ENCODE assay signal across 12 cellular contexts in genomic region chr3:129197341-129197740, GRCh38. TPM values are rescaled to one million over a fixed set of nuclear protein-coding genes. Genes with fewer than 3 reads are reported as not detected.
DNase-seq lines count a peak whose midpoint lies in the region; ATAC-seq and TF ChIP-seq lines count a peak whose summit lies in the region.
"Had no signal": no experiment of that assay in that cellular context is flagged by ENCODE, and none has a peak within 500 bp of the region (broad histone marks: within the 10 kb centered on the region; RNA-seq: fewer than 3 reads in every experiment).

No MANE protein-coding gene starts in this region.

- H3K4me1 ChIP-seq in adipocyte (ENCODE audit: control insufficient read depth, insufficient read depth, low read length) (peaks cover 27% of the 10 kb centered on the region), right cardiac atrium (ENCODE audit: control insufficient read depth, insufficient read depth, low read length) (peaks cover 3% of the 10 kb centered on the region), smooth muscle cell (ENCODE audit: low read depth) (no peaks in the 10 kb centered on the region)

- H2AFZ ChIP-seq in smooth muscle cell (ENCODE audit: low read depth) = no peak overlapping the region

- H3K9me3 Mint-ChIP-seq in HFFc6 = no peaks in the 10 kb centered on the region
- H3K9me3 Mint-ChIP-seq: activated CD8-positive, alpha-beta T cell treated with anti-CD3 and anti-CD28 coated beads for 36 hours had no signal

- no peaks in the 10 kb centered on the region for H4K20me1 ChIP-seq in smooth muscle cell (ENCODE audit: low read depth)

- DNase-seq in HFFc6 = no peak
- DNase-seq in adipocyte (ENCODE audit: low read depth) = no peak
- DNase-seq in right cardiac atrium = no peak
- no peak for DNase-seq in smooth muscle cell (lab: John Stamatoyannopoulos, UW; ENCODE audit: unreplicated experiment)
- no peak for DNase-seq in NK-92 (lab: John Stamatoyannopoulos, UW; ENCODE audit: unreplicated experiment)
- DNase-seq in DMS79 treated with DMSO at 0.1 percent for 48 hours (lab: John Stamatoyannopoulos, UW) = no peak
- DNase-seq: activated CD8-positive, alpha-beta T cell treated with anti-CD3 and anti-CD28 coated beads for 36 hours; cerebellar nuclear complex; GF-D8; NCI-H1436; T-helper 2 cell had no signal

- H3K27ac ChIP-seq in right cardiac atrium (ENCODE audit: low read length) (peak overlapping the region; percentile 65), smooth muscle cell (ENCODE audit: low read depth) (peak overlapping the region; percentile 88)

- TF ChIP-seq CTCF in HFFc6 (IDR thresholded peaks at IDR 0.05) (no peak), smooth muscle cell (IDR thresholded peaks at IDR 0.05; ENCODE audit: borderline replicate concordance, insufficient read depth, poor library complexity, severe bottlenecking) (no peak)

- H3K9ac ChIP-seq in adipocyte (ENCODE audit: low read length) (peak overlapping the region; percentile 83), smooth muscle cell (ENCODE audit: low read depth) (no peak overlapping the region)

- no peak overlapping the region for H3K4me2 ChIP-seq in smooth muscle cell

- ATAC-seq in right cardiac atrium = no peak
- ATAC-seq in GM18861 (IDR thresholded peaks at IDR 0.05; ENCODE audit: unreplicated experiment) = no peak
- ATAC-seq: activated CD8-positive, alpha-beta T cell treated with anti-CD3 and anti-CD28 coated beads for 36 hours had no signal

- no peaks in the 10 kb centered on the region for H3K27me3 ChIP-seq in adipocyte (replicated peaks; ENCODE audit: control insufficient read depth, insufficient read depth, low read length)
- no peaks in the 10 kb centered on the region for H3K27me3 ChIP-seq in right cardiac atrium (ENCODE audit: control insufficient read depth, insufficient read depth)
- no peaks in the 10 kb centered on the region for H3K27me3 ChIP-seq in smooth muscle cell (ENCODE audit: low read depth)

- no peaks in the 10 kb centered on the region; the same call in 1 of the 2 replicates for H3K27me3 Mint-ChIP-seq in HFFc6 (ENCODE audit: insufficient read depth)
- H3K27me3 Mint-ChIP-seq: activated CD8-positive, alpha-beta T cell treated with anti-CD3 and anti-CD28 coated beads for 36 hours had no signal

- no peaks in the 10 kb centered on the region; the same call in 1 of the 2 replicates for H3K36me3 Mint-ChIP-seq in HFFc6 (ENCODE audit: low read depth)

- no peak overlapping the region for H3K4me3 ChIP-seq in adipocyte (ENCODE audit: low read length)
- no peak overlapping the region for H3K4me3 ChIP-seq in right cardiac atrium (ENCODE audit: low read length)
- no peak overlapping the region for H3K4me3 ChIP-seq in smooth muscle cell

- peaks cover 5% of the 10 kb centered on the region for H3F3A ChIP-seq in smooth muscle cell (ENCODE audit: low read depth)

- intact Hi-C loops in right cardiac atrium (cut with DNase I) = no loop called here

- 73% methylated on average over 1 of the region's 1 CpG for WGBS in right cardiac atrium
- WGBS in smooth muscle cell (ENCODE audit: low lambda C conversion rate) = 95% methylated on average over 1 of the region's 1 CpG

- H3K4me1 Mint-ChIP-seq in HFFc6 (ENCODE audit: low read depth) = peaks cover 33% of the 10 kb centered on the region

- no peaks in the 10 kb centered on the region for H3K36me3 ChIP-seq in adipocyte (ENCODE audit: control insufficient read depth, insufficient read depth, low read length, severe bottlenecking)
- H3K36me3 ChIP-seq in smooth muscle cell (ENCODE audit: low read depth) = no peaks in the 10 kb centered on the region

- peak overlapping the region; percentile 98 for H3K27ac Mint-ChIP-seq in HFFc6
- H3K27ac Mint-ChIP-seq: activated CD8-positive, alpha-beta T cell treated with anti-CD3 and anti-CD28 coated beads for 36 hours had no signal

- H3K4me3 Mint-ChIP-seq in HFFc6 = peak overlapping the region; percentile 87; the same call in 1 of the 2 replicates
- H3K4me3 Mint-ChIP-seq: activated CD8-positive, alpha-beta T cell treated with anti-CD3 and anti-CD28 coated beads for 36 hours had no signal

- H3K9me3 ChIP-seq in adipocyte (ENCODE audit: control insufficient read depth, low read length) (no peaks in the 10 kb centered on the region), right cardiac atrium (ENCODE audit: control insufficient read depth, low read length) (no peaks in the 10 kb centered on the region), smooth muscle cell (replicated peaks; ENCODE audit: low read depth) (no peaks in the 10 kb centered on the region)

- no peaks in the 10 kb centered on the region for H3K79me2 ChIP-seq in smooth muscle cell (ENCODE audit: low read depth)

RNA-seq across cellular contexts. Expression of gene CNBP, which starts 13.6 kb away (rescaled TPM):
- 100 to 1,000 TPM; 229 to 242 (median 240) TPM for total RNA-seq in HFFc6 (2021; fragmentation: NEBNext Ultra II Directional; extraction: Animal tissue kit (Norgen Biotek cat#: 25700))
- total RNA-seq in right cardiac atrium (100 to 1,000 TPM; 368 to 537 (median 429) TPM), smooth muscle cell (181 and 185 TPM in 2 replicates)
- polyA plus RNA-seq in right cardiac atrium (453 TPM), smooth muscle cell (198 and 229 TPM in 2 replicates)

RNA-seq across cellular contexts. Expression of gene ISY1, which starts 36.5 kb away (rescaled TPM):
- 10 to 100 TPM; 34.6 to 50.6 (median 42.2) TPM for total RNA-seq in HFFc6 (2021; fragmentation: NEBNext Ultra II Directional; extraction: Animal tissue kit (Norgen Biotek cat#: 25700))
- total RNA-seq in right cardiac atrium = 10 to 100 TPM; 22.7 to 30.6 (median 27.3) TPM
- polyA plus RNA-seq in right cardiac atrium = 17.4 TPM
- 10.2 and 19.3 TPM in 2 replicates for total RNA-seq in smooth muscle cell
- polyA plus RNA-seq in smooth muscle cell = 47.3 and 60.0 TPM in 2 replicates

RNA-seq across cellular contexts. Expression of gene COPG1, which starts 52.1 kb away (rescaled TPM):
- total RNA-seq in HFFc6 (2021; fragmentation: NEBNext Ultra II Directional; extraction: Animal tissue kit (Norgen Biotek cat#: 25700)) = 100 to 1,000 TPM; 316 to 393 (median 342) TPM
- 100 to 1,000 TPM in 3 of 4 donors, 10 to 100 TPM in 1; 76.3 to 133 (median 108) TPM for total RNA-seq in right cardiac atrium
- 83.2 TPM for polyA plus RNA-seq in right cardiac atrium
- total RNA-seq in smooth muscle cell = 177 and 210 TPM in 2 replicates
- polyA plus RNA-seq in smooth muscle cell = 228 and 265 TPM in 2 replicates
